ENCODE assay signal across 18 cellular contexts in the genomic region with DNA sequence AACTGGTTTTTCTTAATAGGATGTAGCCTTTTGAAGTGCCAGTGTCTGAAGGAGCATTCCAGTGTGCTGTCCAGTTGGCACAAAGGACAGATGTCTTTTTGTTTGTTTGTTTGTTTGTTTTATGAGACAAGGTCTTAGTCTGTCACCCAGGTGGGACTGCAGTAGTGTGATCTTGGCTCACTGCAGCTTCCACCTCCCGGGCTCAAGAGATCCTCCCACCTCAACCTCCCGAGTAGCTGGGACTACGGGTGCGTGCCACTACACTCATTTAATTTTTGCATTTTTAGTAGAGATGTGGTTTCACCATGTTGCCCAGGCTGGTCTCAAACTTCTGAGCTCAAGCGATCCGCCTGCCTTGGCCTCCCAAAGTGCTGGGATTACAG. TPM values are rescaled to one million over a fixed set of nuclear protein-coding genes. Genes with fewer than 3 reads are reported as not detected.
DNase-seq lines count a peak whose midpoint lies in the region; ATAC-seq and TF ChIP-seq lines count a peak whose summit lies in the region.
"Had no signal": no experiment of that assay in that cellular context is flagged by ENCODE, and none has a peak within 500 bp of the region (broad histone marks: within the 10 kb centered on the region; RNA-seq: fewer than 3 reads in every experiment).

No MANE protein-coding gene starts in this region.

- TF ChIP-seq POLR2A in HCT116 (IDR thresholded peaks at IDR 0.05; ENCODE audit: borderline replicate concordance, extremely low read depth, insufficient read depth, insufficient read length): no peak

- H3K27me3 ChIP-seq in HCT116 (ENCODE audit: insufficient read depth, low read length): no peaks in the 10 kb centered on the region
- H3K27me3 ChIP-seq: SJCRH30 had no signal

- POLR2A ChIA-PET in activated CD4-positive, alpha-beta T cell treated with anti-CD3 and anti-CD28 coated beads for 36 hours (lab: Charles Lee): no interaction called here
- POLR2A ChIA-PET in HCT116 (lab: Charles Lee): no interaction called here
- POLR2A ChIA-PET in GM10248 (lab: Yijun Ruan, JAX): no interaction called here

- peak overlapping the region; percentile 10 for H3K27ac Mint-ChIP-seq in activated CD4-positive, alpha-beta T cell treated with anti-CD3 and anti-CD28 coated beads for 36 hours
- H3K27ac Mint-ChIP-seq in dendritic cell treated with granulocyte-macrophage colony-stimulating factor and Interleukin-4, amounts not matched to agents 40 ng/mL and 50 ng/mL, for 4 days: peak overlapping the region; percentile 46
- peak overlapping the region; percentile 12 for H3K27ac Mint-ChIP-seq in mesothelial cell of epicardium
- H3K27ac Mint-ChIP-seq: B cell had no signal

- peak overlapping the region; percentile 39; the same call in 1 of the 2 replicates for H3K27ac ChIP-seq in HCT116 (ENCODE audit: low read depth, low read length)
- H3K27ac ChIP-seq: 22Rv1, SJCRH30 had no signal

- no peaks in the 10 kb centered on the region for H3K27me3 Mint-ChIP-seq in activated CD4-positive, alpha-beta T cell treated with anti-CD3 and anti-CD28 coated beads for 36 hours
- H3K27me3 Mint-ChIP-seq in dendritic cell treated with granulocyte-macrophage colony-stimulating factor and Interleukin-4, amounts not matched to agents 40 ng/mL and 50 ng/mL, for 4 days: no peaks in the 10 kb centered on the region
- H3K27me3 Mint-ChIP-seq in mesothelial cell of epicardium (ENCODE audit: low read depth): no peaks in the 10 kb centered on the region
- H3K27me3 Mint-ChIP-seq: B cell had no signal

- TF ChIP-seq RAD21 in HCT116 (IDR thresholded peaks at IDR 0.05; ENCODE audit: low read depth): no peak

- H3K9me3 Mint-ChIP-seq in activated CD4-positive, alpha-beta T cell treated with anti-CD3 and anti-CD28 coated beads for 36 hours (ENCODE audit: low read depth): no peaks in the 10 kb centered on the region
- no peaks in the 10 kb centered on the region for H3K9me3 Mint-ChIP-seq in dendritic cell treated with granulocyte-macrophage colony-stimulating factor and Interleukin-4, amounts not matched to agents 40 ng/mL and 50 ng/mL, for 4 days
- H3K9me3 Mint-ChIP-seq in mesothelial cell of epicardium: no peaks in the 10 kb centered on the region

- RAD21 ChIA-PET in HCT116 (lab: Charles Lee; ENCODE audit: low non-redundant PET in 1 of 2, low total read pairs in 2 of 2, uncharacterized antibody in 2 of 2, unreplicated experiment in 2 of 2): no interaction called here

- H3K36me3 ChIP-seq in HCT116 (ENCODE audit: control insufficient read depth in 1 of 2, insufficient read depth in 2 of 2, low read length in 2 of 2): no peaks in the 10 kb centered on the region
- H3K36me3 ChIP-seq: SJCRH30 had no signal

- DNase-seq in activated CD4-positive, alpha-beta T cell treated with anti-CD3 and anti-CD28 coated beads for 36 hours: no peak
- no peak for DNase-seq in activated CD4-positive, alpha-beta T cell treated with anti-CD3 and anti-CD28 coated beads, Interleukin-2, amount 50 U/mL, for 1 hour
- DNase-seq in HCT116 (ENCODE audit: low read depth, low spot score): no peak
- DNase-seq in mesothelial cell of epicardium (ENCODE audit: low spot score in 2 of 2, unreplicated experiment in 2 of 2): no peak
- DNase-seq in GM10248 (ENCODE audit: extremely low spot score): no peak
- no peak for DNase-seq in retina
- no peak for DNase-seq in NCI-H82 treated with DMSO at 0.1 percent for 48 hours (lab: John Stamatoyannopoulos, UW; ENCODE audit: unreplicated experiment)
- DNase-seq: DMS153, GDM1, KBM-7, NCI-H187 treated with DMSO at 0.1 percent for 48 hours, NCI-H2227 treated with DMSO at 0.1 percent for 48 hours, NCI-H524 treated with DMSO at 0.1 percent for 48 hours, SJCRH30 had no signal

- peaks cover 45% of the 10 kb centered on the region for H3K79me2 ChIP-seq in HCT116 (ENCODE audit: insufficient read depth, low read length)

- H3K4me2 ChIP-seq in HCT116 (ENCODE audit: low read length): peak overlapping the region; percentile 69

- H3K4me3 Mint-ChIP-seq in activated CD4-positive, alpha-beta T cell treated with anti-CD3 and anti-CD28 coated beads for 36 hours: no peak overlapping the region
- no peak overlapping the region for H3K4me3 Mint-ChIP-seq in dendritic cell treated with granulocyte-macrophage colony-stimulating factor and Interleukin-4, amounts not matched to agents 40 ng/mL and 50 ng/mL, for 4 days
- H3K4me3 Mint-ChIP-seq in mesothelial cell of epicardium: no peak overlapping the region
- H3K4me3 Mint-ChIP-seq: B cell had no signal

- CTCF ChIA-PET in activated CD4-positive, alpha-beta T cell treated with anti-CD3 and anti-CD28 coated beads for 36 hours (lab: Charles Lee): interaction anchor here (0.9 to 2.7 kb wide), 5 partner anchors 15 to 53 kb away, joined by 3 to 16 read pairs (median 3); partner anchors contain the start of genes CDS2 and PCNA
- CTCF ChIA-PET in HCT116 (lab: Charles Lee) (interaction anchor here (1.5 to 2.4 kb wide), 2 partner anchors 28 to 38 kb away, joined by 8 to 9 read pairs; partner anchors contain the start of gene CDS2), GM10248 (lab: Yijun Ruan, JAX) (interaction anchor here (1.1 to 2.7 kb wide), 6 partner anchors 8 to 28 kb away, joined by 3 to 13 read pairs (median 5); partner anchors contain the start of gene CDS2)

- no peaks in the 10 kb centered on the region for H3K9me3 ChIP-seq in HCT116 (ENCODE audit: control insufficient read depth in 1 of 2, insufficient read depth in 1 of 2, low read depth in 1 of 2, low read length in 2 of 2)
- H3K9me3 ChIP-seq: HAP-1, SJCRH30 had no signal

- H3K4me3 ChIP-seq in HCT116 (replicated peaks in 1 of 2; ENCODE audit: low read depth in 1 of 2, low read length in 2 of 2): no peak overlapping the region
- H3K4me3 ChIP-seq: HAP-1, SJCRH30 had no signal

- intact Hi-C loops in activated CD4-positive, alpha-beta T cell treated with anti-CD3 and anti-CD28 coated beads for 36 hours (cut with DNase I, micrococcal nuclease): no loop called here
- intact Hi-C loops in HCT116 (cut with micrococcal nuclease): no loop called here
- intact Hi-C loops in dendritic cell treated with granulocyte-macrophage colony-stimulating factor and Interleukin-4, amounts not matched to agents 40 ng/mL and 50 ng/mL, for 4 days (cut with micrococcal nuclease): no loop called here

- no peak for ATAC-seq in activated CD4-positive, alpha-beta T cell treated with anti-CD3 and anti-CD28 coated beads for 36 hours
- no peak for ATAC-seq in HCT116

- H3K4me1 Mint-ChIP-seq in activated CD4-positive, alpha-beta T cell treated with anti-CD3 and anti-CD28 coated beads for 36 hours: peaks cover 60% of the 10 kb centered on the region
- peaks cover 65% of the 10 kb centered on the region for H3K4me1 Mint-ChIP-seq in dendritic cell treated with granulocyte-macrophage colony-stimulating factor and Interleukin-4, amounts not matched to agents 40 ng/mL and 50 ng/mL, for 4 days (ENCODE audit: low read depth)
- peaks cover 26% of the 10 kb centered on the region for H3K4me1 Mint-ChIP-seq in mesothelial cell of epicardium

- peaks cover 11% of the 10 kb centered on the region for H3K36me3 Mint-ChIP-seq in activated CD4-positive, alpha-beta T cell treated with anti-CD3 and anti-CD28 coated beads for 36 hours (ENCODE audit: low read depth)
- peaks cover 31% of the 10 kb centered on the region for H3K36me3 Mint-ChIP-seq in dendritic cell treated with granulocyte-macrophage colony-stimulating factor and Interleukin-4, amounts not matched to agents 40 ng/mL and 50 ng/mL, for 4 days (ENCODE audit: low read depth)
- H3K36me3 Mint-ChIP-seq in mesothelial cell of epicardium: no peaks in the 10 kb centered on the region

- H3K4me1 ChIP-seq in HCT116 (ENCODE audit: control insufficient read depth in 1 of 2, insufficient read depth in 2 of 2, low read length in 2 of 2): peaks cover 36 to 89% of the 10 kb centered on the region in 2 experiments
- H3K4me1 ChIP-seq: HAP-1 had no signal

- BruUV-seq in HCT116 (replicated peaks; lab: Mats Ljungman, UMichigan): no TSS peak

- H3K9ac ChIP-seq in HCT116 (ENCODE audit: low read length): peak overlapping the region; percentile 62

- TF ChIP-seq CTCF in HCT116 (IDR thresholded peaks at IDR 0.05 in 2 of 3, conservative IDR thresholded peaks at IDR 0.05 in 1 of 3; ENCODE audit: borderline replicate concordance in 1 of 3, insufficient read depth in 1 of 3, low read depth in 2 of 3, low read length in 2 of 3) (no peak), mesothelial cell of epicardium (IDR thresholded peaks at IDR 0.05; ENCODE audit: unreplicated experiment) (no peak), GM10248 (IDR thresholded peaks at IDR 0.05; ENCODE audit: control extremely low read depth, extremely low read depth, low read depth, missing control alignments) (no peak)

- H2AFZ ChIP-seq in HCT116 (ENCODE audit: low read depth, low read length, poor library complexity, severe bottlenecking): no peak overlapping the region

- no peaks in the 10 kb centered on the region for H3K9me2 ChIP-seq in HCT116 (ENCODE audit: insufficient read depth)

- H4K20me1 ChIP-seq in HCT116 (ENCODE audit: insufficient read depth): no peaks in the 10 kb centered on the region

TF ChIP-seq in HCT116, 20 proteins besides CTCF, POLR2A, EP300 and RAD21 (continues in another document):
- TF ChIP-seq SP1 (IDR thresholded peaks at IDR 0.05; ENCODE audit: low read depth) (no peak), TCF7L2 (IDR thresholded peaks at IDR 0.05; ENCODE audit: borderline replicate concordance, extremely low read depth, insufficient read depth, insufficient read length) (no peak), ZNF274 (IDR thresholded peaks at IDR 0.05; ENCODE audit: low read depth, low read length) (no peak), ELF1 (IDR thresholded peaks at IDR 0.05; ENCODE audit: borderline replicate concordance, low read depth) (no peak), EZH2phosphoT487 (IDR thresholded peaks at IDR 0.05; ENCODE audit: borderline replicate concordance) (no peak), ZFX (IDR thresholded peaks at IDR 0.05) (no peak)
- TF ChIP-seq, protein P1, sequence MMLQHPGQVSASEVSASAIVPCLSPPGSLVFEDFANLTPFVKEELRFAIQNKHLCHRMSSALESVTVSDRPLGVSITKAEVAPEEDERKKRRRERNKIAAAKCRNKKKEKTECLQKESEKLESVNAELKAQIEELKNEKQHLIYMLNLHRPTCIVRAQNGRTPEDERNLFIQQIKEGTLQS (IDR thresholded peaks at IDR 0.05): no peak

RNA-seq across cellular contexts. Expression of gene CDS2, which starts 27.7 kb away (rescaled TPM):
- 10 to 100 TPM; 34.3 to 41.3 TPM for total RNA-seq in activated CD4-positive, alpha-beta T cell treated with anti-CD3 and anti-CD28 coated beads for 36 hours
- 37.5 TPM for total RNA-seq in HCT116 (2021; ENCODE audit: unreplicated experiment)
- polyA plus RNA-seq in HCT116 (2012): 15.3 and 16.3 TPM in 2 replicates
- 41.6 to 44.9 TPM (median 42.2 TPM) in 3 replicates for total RNA-seq in mesothelial cell of epicardium

RNA-seq across cellular contexts. Expression of gene PCNA, which starts 34.8 kb away (rescaled TPM):
- 100 to 1,000 TPM; 494 to 576 TPM for total RNA-seq in activated CD4-positive, alpha-beta T cell treated with anti-CD3 and anti-CD28 coated beads for 36 hours
- 273 TPM for total RNA-seq in HCT116 (2021; ENCODE audit: unreplicated experiment)
- 135 and 150 TPM in 2 replicates for polyA plus RNA-seq in HCT116 (2012)
- 82.6 to 89.8 TPM (median 87.5 TPM) in 3 replicates for total RNA-seq in mesothelial cell of epicardium

RNA-seq across cellular contexts. Expression of gene TMEM230, which starts 41.7 kb away (rescaled TPM):
- 10 to 100 TPM; 63.7 to 66.3 TPM for total RNA-seq in activated CD4-positive, alpha-beta T cell treated with anti-CD3 and anti-CD28 coated beads for 36 hours
- 75.5 TPM for total RNA-seq in HCT116 (2021; ENCODE audit: unreplicated experiment)
- 44.0 and 62.3 TPM in 2 replicates for polyA plus RNA-seq in HCT116 (2012)
- 60.7 to 66.5 TPM (median 64.7 TPM) in 3 replicates for total RNA-seq in mesothelial cell of epicardium
